ENCODE assay signal across 1 cellular context in the genomic region with DNA sequence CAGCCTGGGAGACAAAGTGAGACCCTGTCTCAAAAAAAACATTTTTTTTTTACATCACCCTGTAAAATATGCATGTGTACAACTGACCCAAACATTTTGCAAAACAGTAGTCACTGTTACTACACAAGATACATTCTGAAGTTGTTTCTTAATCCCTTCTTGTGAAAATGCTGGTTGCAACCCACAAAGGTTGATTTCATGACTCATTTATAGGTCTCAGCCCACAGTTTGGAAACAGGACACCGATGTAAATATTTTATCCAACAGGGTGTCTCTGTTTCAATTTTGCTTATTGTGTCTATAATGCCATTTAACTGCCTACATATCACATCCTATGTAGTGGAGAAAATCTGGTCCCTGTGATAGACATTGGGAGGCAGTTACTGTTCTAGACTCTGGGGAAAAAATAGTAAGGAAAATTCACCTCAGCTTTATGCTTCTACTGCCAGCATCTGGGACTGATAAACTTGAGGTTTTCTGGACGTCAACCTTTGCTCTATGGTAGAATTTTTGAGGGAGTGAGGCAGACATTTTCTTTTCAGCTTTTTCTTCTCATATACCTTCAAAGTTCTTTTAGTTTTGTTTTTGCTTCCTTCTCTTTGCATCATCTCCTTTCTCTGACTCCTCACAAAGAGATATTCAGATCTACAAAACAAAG.
A peak's percentile ranks its signal among the peaks of the same experiment; 100 is the strongest.
TF ChIP-seq lines count a peak whose summit lies in the region.

No MANE protein-coding gene starts in this region.

TF ChIP-seq in K562, 482 proteins besides CTCF, POLR2A, EP300 and RAD21 (continued from another document):
- TF ChIP-seq TCF3 (CRISPR knock-in tag; IDR thresholded peaks at IDR 0.05) = peak; percentile 1; the same call in 1 of the 2 replicates
- 0 out of 2 replicates have a peak, but pooled peaks have one; percentile 7 for TF ChIP-seq CEBPG (CRISPR knock-in tag; IDR thresholded peaks at IDR 0.05)
- 0 out of 4 replicates have a peak, but pooled peaks of 1 of the 2 experiments have one; percentile 23 for TF ChIP-seq CEBPG (tag; conservative IDR thresholded peaks at IDR 0.05 in 1 of 2, IDR thresholded peaks at IDR 0.05 in 1 of 2)
- TF ChIP-seq ZNF830 (CRISPR knock-in tag; IDR thresholded peaks at IDR 0.05) = no peak
- TF ChIP-seq ARID1B (IDR thresholded peaks at IDR 0.05) = 0 out of 2 replicates have a peak, but pooled peaks have one; percentile 14
- TF ChIP-seq, protein P1, sequence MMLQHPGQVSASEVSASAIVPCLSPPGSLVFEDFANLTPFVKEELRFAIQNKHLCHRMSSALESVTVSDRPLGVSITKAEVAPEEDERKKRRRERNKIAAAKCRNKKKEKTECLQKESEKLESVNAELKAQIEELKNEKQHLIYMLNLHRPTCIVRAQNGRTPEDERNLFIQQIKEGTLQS (IDR thresholded peaks at IDR 0.05) = peak; percentile 39; the same call in 1 of the 2 replicates
- TF ChIP-seq, protein P1 (CRISPR knock-in tag; conservative IDR thresholded peaks at IDR 0.05) = no peak
- no peak for TF ChIP-seq ATF1 (CRISPR knock-in tag; IDR thresholded peaks at IDR 0.05)
- TF ChIP-seq ATF1 (tag; IDR thresholded peaks at IDR 0.05) = no peak
- 0 out of 2 replicates have a peak, but pooled peaks have one; percentile 24 for TF ChIP-seq CBFA2T3 (IDR thresholded peaks at IDR 0.05)
- no peak for TF ChIP-seq ZNF445 (CRISPR knock-in tag; IDR thresholded peaks at IDR 0.05; ENCODE audit: low read depth)
